8 cellular contexts compared by ENCODE assay signal in the genomic region with DNA sequence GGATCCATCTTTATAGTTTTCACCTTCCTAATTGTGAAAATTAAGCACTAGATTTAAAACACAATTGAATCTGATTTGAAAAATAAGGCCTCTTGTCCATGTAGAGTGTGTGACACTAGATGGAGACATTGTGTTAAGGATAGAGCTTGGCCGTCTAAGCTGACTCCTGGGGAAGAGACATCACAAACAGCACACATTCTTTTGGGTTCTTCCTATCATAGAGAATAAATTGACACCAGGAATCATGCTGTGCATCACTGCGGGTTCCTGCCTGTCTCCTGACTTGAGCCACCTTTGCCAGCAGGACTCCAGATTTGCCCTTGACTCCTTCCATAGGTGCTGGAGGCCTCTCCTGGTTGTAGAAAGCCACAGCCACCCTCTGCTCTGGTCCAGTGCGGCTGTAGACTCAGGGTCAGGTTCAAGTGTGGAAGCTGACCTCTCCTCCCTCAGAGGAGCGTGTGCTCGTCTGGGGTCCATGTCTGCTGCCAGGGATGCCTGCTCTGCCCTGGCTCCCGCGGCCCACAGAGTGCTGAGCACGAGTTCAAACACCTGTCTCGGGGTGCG. TPM values are rescaled to one million over a fixed set of nuclear protein-coding genes. Genes with fewer than 3 reads are reported as not detected.
A peak's percentile ranks its signal among the peaks of the same experiment; 100 is the strongest.
DNase-seq lines count a peak whose midpoint lies in the region; ATAC-seq and TF ChIP-seq lines count a peak whose summit lies in the region.

No MANE protein-coding gene starts in this region.

- intact Hi-C loops in Right ventricle myocardium inferior (cut with DNase I) (loop anchor here (1.0 to 5.0 kb wide), 2 partner anchors 174 to 234 kb away; no protein-coding TSS in a partner anchor), cardiac septum (cut with DNase I) (loop anchor here (2.0 kb wide), 1 partner anchor 174 kb away; no protein-coding TSS in a partner anchor), right lobe of liver (cut with DNase I) (no loop called here)

- H3K4me1 Mint-ChIP-seq in type B pancreatic cell (ENCODE audit: unreplicated experiment), result peaks cover 11% of the 10 kb centered on the region

- no peak for DNase-seq in Right ventricle myocardium inferior (ENCODE audit: missing footprints)
- DNase-seq in cardiac septum (ENCODE audit: low spot score), result no peak
- peak; percentile 85 for DNase-seq in NAMALWA (ENCODE audit: low spot score)
- DNase-seq in RWPE1 (ENCODE audit: low spot score), result peak; percentile 79
- peak; percentile 95 for DNase-seq in choroid plexus epithelial cell (ENCODE audit: low read depth)
- DNase-seq in right lobe of liver, result peak in 1 of 3 donors; percentile 47
- no peak for DNase-seq in type B pancreatic cell (ENCODE audit: extremely low spot score, unreplicated experiment)

- H3K4me3 ChIP-seq in HEK293 (ENCODE audit: low read depth, low read length), result no peak overlapping the region
- no peak overlapping the region for H3K4me3 ChIP-seq in choroid plexus epithelial cell (ENCODE audit: low read depth, low read length)
- H3K4me3 ChIP-seq in right lobe of liver, result no peak overlapping the region

- no peak overlapping the region for H3K27ac ChIP-seq in HEK293 (ENCODE audit: extremely low read depth, low read depth, low read length)
- peak overlapping the region; percentile 81 for H3K27ac ChIP-seq in RWPE1
- H3K27ac ChIP-seq in right lobe of liver, result no peak overlapping the region

- TF ChIP-seq CTCF in HEK293 (tag by site-specific recombination; IDR thresholded peaks at IDR 0.05) (peak; percentile 74), RWPE1 (conservative IDR thresholded peaks at IDR 0.05; ENCODE audit: low read depth) (peak; percentile 85), choroid plexus epithelial cell (conservative IDR thresholded peaks at IDR 0.05; ENCODE audit: low read depth, low read length) (peak; percentile 82), right lobe of liver (IDR thresholded peaks at IDR 0.05) (peak; percentile 74 to 85 (median 74)), type B pancreatic cell (conservative IDR thresholded peaks at IDR 0.05) (peak; percentile 89)

- H3K4me1 ChIP-seq in HEK293 (ENCODE audit: control insufficient read depth, insufficient read depth, low read length) (no peaks in the 10 kb centered on the region; the same call in 1 of the 2 replicates), right lobe of liver (peaks cover 0 to 4% (median 0%) of the 10 kb centered on the region in 4 donors)

- H3K36me3 ChIP-seq in HEK293 (ENCODE audit: control insufficient read depth in 2 of 2, insufficient read depth in 1 of 2, low read length in 2 of 2), result no peaks in the 10 kb centered on the region
- H3K36me3 ChIP-seq in right lobe of liver, result no peaks in the 10 kb centered on the region

- H3K27ac Mint-ChIP-seq in type B pancreatic cell, result peak overlapping the region; percentile 10

- TF ChIP-seq POLR2A in right lobe of liver (IDR thresholded peaks at IDR 0.05), result no peak

- CTCF ChIA-PET in HEK293 (lab: Yijun Ruan, JAX), result interaction anchor here (0.5 to 9.1 kb wide), 52 partner anchors 9 to 1029 kb away, joined by 3 to 175 read pairs (median 4); no protein-coding TSS in a partner anchor
- CTCF ChIA-PET in RWPE1 (lab: Yijun Ruan, JAX), result interaction anchor here (0.7 to 5.4 kb wide), 5 partner anchors 10 to 176 kb away, joined by 3 to 55 read pairs (median 6); no protein-coding TSS in a partner anchor

- H3K27me3 Mint-ChIP-seq in type B pancreatic cell, result peaks cover 6% of the 10 kb centered on the region

- no peak overlapping the region for H3K4me3 Mint-ChIP-seq in type B pancreatic cell

- no peaks in the 10 kb centered on the region for H3K36me3 Mint-ChIP-seq in type B pancreatic cell

- H3K27me3 ChIP-seq in right lobe of liver, result no peaks in the 10 kb centered on the region

- no peaks in the 10 kb centered on the region for H3K9me3 ChIP-seq in HEK293 (ENCODE audit: control insufficient read depth, insufficient read depth, low read depth, low read length)
- no peaks in the 10 kb centered on the region for H3K9me3 ChIP-seq in right lobe of liver

- ATAC-seq in Right ventricle myocardium inferior (peak; percentile 75), right lobe of liver (peak; percentile 90 to 96 (median 94))

- H3K9me3 Mint-ChIP-seq in type B pancreatic cell, result no peaks in the 10 kb centered on the region

- WGBS in right lobe of liver (ENCODE audit: insufficient coverage, low coverage, low lambda C conversion rate, missing lambda C conversion rate), result 0% methylated on average over 2 of the region's 10 CpGs

- POLR2A ChIA-PET in HEK293 (lab: Yijun Ruan, JAX), result interaction anchor here (1.5 kb wide), 1 partner anchor 175 kb away, joined by 4 read pairs; no protein-coding TSS in a partner anchor
- POLR2A ChIA-PET in RWPE1 (lab: Yijun Ruan, JAX; ENCODE audit: low non-redundant PET), result no interaction called here

TF ChIP-seq in HEK293, 187 proteins besides CTCF, POLR2A, EP300 and RAD21 (continues in another document):
- TF ChIP-seq ZIC2 (tag by site-specific recombination; IDR thresholded peaks at IDR 0.05) (peak; percentile 89), ZNF391 (tag by site-specific recombination; IDR thresholded peaks at IDR 0.05; ENCODE audit: borderline replicate concordance, low read depth) (no peak), ZNF596 (tag by site-specific recombination; IDR thresholded peaks at IDR 0.05) (no peak), ZNF677 (tag by site-specific recombination; IDR thresholded peaks at IDR 0.05) (no peak), ZNF426 (tag by site-specific recombination; IDR thresholded peaks at IDR 0.05) (no peak), BCL11B (tag by site-specific recombination; IDR thresholded peaks at IDR 0.05; ENCODE audit: low read depth) (no peak), ZBTB17 (tag by site-specific recombination; IDR thresholded peaks at IDR 0.05) (no peak), ZNF132 (tag by site-specific recombination; IDR thresholded peaks at IDR 0.05; ENCODE audit: borderline replicate concordance) (no peak), ZNF560 (tag by site-specific recombination; IDR thresholded peaks at IDR 0.05; ENCODE audit: borderline replicate concordance) (no peak), ZBTB20 (tag by site-specific recombination; IDR thresholded peaks at IDR 0.05) (peak; percentile 89), MEIS1 (CRISPR knock-in tag; IDR thresholded peaks at IDR 0.05; ENCODE audit: borderline replicate concordance) (no peak), ZSCAN30 (tag by site-specific recombination; IDR thresholded peaks at IDR 0.05) (peak; percentile 51; the same call in 1 of the 2 replicates), ZNF16 (tag by site-specific recombination; IDR thresholded peaks at IDR 0.05; ENCODE audit: low read depth) (no peak), ZNF112 (tag by site-specific recombination; IDR thresholded peaks at IDR 0.05) (no peak), ZNF529 (tag by site-specific recombination; IDR thresholded peaks at IDR 0.05; ENCODE audit: insufficient replicate concordance) (no peak)
- TF ChIP-seq, protein P1, sequence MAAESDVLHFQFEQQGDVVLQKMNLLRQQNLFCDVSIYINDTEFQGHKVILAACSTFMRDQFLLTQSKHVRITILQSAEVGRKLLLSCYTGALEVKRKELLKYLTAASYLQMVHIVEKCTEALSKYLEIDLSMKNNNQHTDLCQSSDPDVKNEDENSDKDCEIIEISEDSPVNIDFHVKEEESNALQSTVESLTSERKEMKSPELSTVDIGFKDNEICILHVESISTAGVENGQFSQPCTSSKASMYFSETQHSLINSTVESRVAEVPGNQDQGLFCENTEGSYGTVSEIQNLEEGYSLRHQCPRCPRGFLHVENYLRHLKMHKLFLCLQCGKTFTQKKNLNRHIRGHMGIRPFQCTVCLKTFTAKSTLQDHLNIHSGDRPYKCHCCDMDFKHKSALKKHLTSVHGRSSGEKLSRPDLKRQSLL (tag by site-specific recombination; IDR thresholded peaks at IDR 0.05), result no peak; the same call in 1 of the 2 replicates
- TF ChIP-seq, protein P2, sequence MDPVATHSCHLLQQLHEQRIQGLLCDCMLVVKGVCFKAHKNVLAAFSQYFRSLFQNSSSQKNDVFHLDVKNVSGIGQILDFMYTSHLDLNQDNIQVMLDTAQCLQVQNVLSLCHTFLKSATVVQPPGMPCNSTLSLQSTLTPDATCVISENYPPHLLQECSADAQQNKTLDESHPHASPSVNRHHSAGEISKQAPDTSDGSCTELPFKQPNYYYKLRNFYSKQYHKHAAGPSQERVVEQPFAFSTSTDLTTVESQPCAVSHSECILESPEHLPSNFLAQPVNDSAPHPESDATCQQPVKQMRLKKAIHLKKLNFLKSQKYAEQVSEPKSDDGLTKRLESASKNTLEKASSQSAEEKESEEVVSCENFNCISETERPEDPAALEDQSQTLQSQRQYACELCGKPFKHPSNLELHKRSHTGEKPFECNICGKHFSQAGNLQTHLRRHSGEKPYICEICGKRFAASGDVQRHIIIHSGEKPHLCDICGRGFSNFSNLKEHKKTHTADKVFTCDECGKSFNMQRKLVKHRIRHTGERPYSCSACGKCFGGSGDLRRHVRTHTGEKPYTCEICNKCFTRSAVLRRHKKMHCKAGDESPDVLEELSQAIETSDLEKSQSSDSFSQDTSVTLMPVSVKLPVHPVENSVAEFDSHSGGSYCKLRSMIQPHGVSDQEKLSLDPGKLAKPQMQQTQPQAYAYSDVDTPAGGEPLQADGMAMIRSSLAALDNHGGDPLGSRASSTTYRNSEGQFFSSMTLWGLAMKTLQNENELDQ (tag by site-specific recombination; IDR thresholded peaks at IDR 0.05; ENCODE audit: low read depth), result no peak
- TF ChIP-seq, protein P3, sequence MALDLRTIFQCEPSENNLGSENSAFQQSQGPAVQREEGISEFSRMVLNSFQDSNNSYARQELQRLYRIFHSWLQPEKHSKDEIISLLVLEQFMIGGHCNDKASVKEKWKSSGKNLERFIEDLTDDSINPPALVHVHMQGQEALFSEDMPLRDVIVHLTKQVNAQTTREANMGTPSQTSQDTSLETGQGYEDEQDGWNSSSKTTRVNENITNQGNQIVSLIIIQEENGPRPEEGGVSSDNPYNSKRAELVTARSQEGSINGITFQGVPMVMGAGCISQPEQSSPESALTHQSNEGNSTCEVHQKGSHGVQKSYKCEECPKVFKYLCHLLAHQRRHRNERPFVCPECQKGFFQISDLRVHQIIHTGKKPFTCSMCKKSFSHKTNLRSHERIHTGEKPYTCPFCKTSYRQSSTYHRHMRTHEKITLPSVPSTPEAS (tag by site-specific recombination; IDR thresholded peaks at IDR 0.05), result no peak

RNA-seq across cellular contexts. Expression of a gene that starts 11.2 kb away (rescaled TPM):
- total RNA-seq in Right ventricle myocardium inferior (not detected), cardiac septum (0.43 TPM), right lobe of liver (under 1 TPM in 4 of 6 experiments, not detected in 2; 0.24 to 0.83 (median 0.40) TPM), type B pancreatic cell (ENCODE audit: low replicate concordance) (0.29 and 2.0 TPM in 2 replicates)

Comparison
In these comparisons a context has a peak if more than half of its experiments do, and no peak if none do; other contexts are left out.
1. DNase-seq: peak in NAMALWA (single experiment), RWPE1 (single experiment) and choroid plexus epithelial cell (single experiment); none in Right ventricle myocardium inferior (single experiment), cardiac septum (single experiment) and type B pancreatic cell (single experiment).
2. intact Hi-C loops: an anchor here in Right ventricle myocardium inferior (1.0 to 5.0 kb wide) and cardiac septum (2.0 kb wide); none called in right lobe of liver.
3. Peak in every context shown above with its lines, with median percentiles within 50 percentile points of each other: CTCF ChIP-seq.